In genomic region chr4:155832664-155833063, GRCh38 we compare ENCODE assay signal across 32 cellular contexts. TPM values are rescaled to one million over a fixed set of nuclear protein-coding genes. Genes with fewer than 3 reads are reported as not detected.
"Had no signal": no experiment of that assay in that cellular context is flagged by ENCODE, and none has a peak within 500 bp of the region (broad histone marks: within the 10 kb centered on the region; RNA-seq: fewer than 3 reads in every experiment).

No MANE protein-coding gene starts in this region.

- H3K27ac Mint-ChIP-seq: dendritic cell treated with granulocyte-macrophage colony-stimulating factor and Interleukin-4, amounts not matched to agents 40 ng/mL and 50 ng/mL, for 4 days; effector memory CD8-positive, alpha-beta T cell; endodermal cell; mesothelial cell of epicardium had no signal

- H3K4me1 Mint-ChIP-seq: endodermal cell, mesothelial cell of epicardium had no signal

- H3K36me3 Mint-ChIP-seq: mesothelial cell of epicardium had no signal

- H3K27ac ChIP-seq: colonic mucosa, epithelial cell of prostate, esophagus squamous epithelium, gastrocnemius medialis, heart right ventricle, left ventricle myocardium inferior, lower lobe of right lung had no signal

- ATAC-seq: effector memory CD8-positive, alpha-beta T cell; esophagus mucosa; gastrocnemius medialis; heart right ventricle; left cardiac atrium; lower lobe of right lung; mucosa of descending colon had no signal

- H3K4me3 ChIP-seq: colonic mucosa, esophagus squamous epithelium, gastrocnemius medialis, heart right ventricle, left ventricle myocardium inferior, lower lobe of right lung, mucosa of descending colon had no signal

- DNase-seq: colonic mucosa; cortex of kidney; effector CD8-positive, alpha-beta T cell; effector memory CD8-positive, alpha-beta T cell; endodermal cell; erythroblast; esophagus squamous epithelium; foreskin fibroblast; foreskin melanocyte; gastrocnemius medialis; glutamatergic neuron; head of caudate nucleus; heart right ventricle; hippocampal formation; left cardiac atrium; left ventricle myocardium inferior; lower lobe of right lung; mesenchymal stem cell; mucosa of descending colon had no signal

- H3K27me3 Mint-ChIP-seq: dendritic cell treated with granulocyte-macrophage colony-stimulating factor and Interleukin-4, amounts not matched to agents 40 ng/mL and 50 ng/mL, for 4 days; effector memory CD8-positive, alpha-beta T cell had no signal

- H3K36me3 ChIP-seq: colonic mucosa, esophagus squamous epithelium, gastrocnemius medialis, heart right ventricle, left ventricle myocardium inferior, lower lobe of right lung had no signal

- H3K4me3 Mint-ChIP-seq: dendritic cell treated with granulocyte-macrophage colony-stimulating factor and Interleukin-4, amounts not matched to agents 40 ng/mL and 50 ng/mL, for 4 days; effector memory CD8-positive, alpha-beta T cell; endodermal cell; mesothelial cell of epicardium had no signal

- H3K9me3 Mint-ChIP-seq: dendritic cell treated with granulocyte-macrophage colony-stimulating factor and Interleukin-4, amounts not matched to agents 40 ng/mL and 50 ng/mL, for 4 days; effector memory CD8-positive, alpha-beta T cell; endodermal cell had no signal

- H3K27me3 ChIP-seq: colonic mucosa, esophagus squamous epithelium, gastrocnemius medialis, heart right ventricle had no signal

- H3K4me1 ChIP-seq: colonic mucosa, esophagus squamous epithelium, gastrocnemius medialis, heart right ventricle, lower lobe of right lung had no signal

- H3K9me3 ChIP-seq: colonic mucosa, esophagus squamous epithelium, gastrocnemius medialis, heart right ventricle, left ventricle myocardium inferior, lower lobe of right lung, mucosa of descending colon had no signal

RNA-seq across cellular contexts. Expression of gene ASIC5, which starts 33.4 kb away (rescaled TPM):
- total RNA-seq: chondrocyte, dermis microvascular lymphatic vessel endothelial cell, endodermal cell, esophagus mucosa, esophagus squamous epithelium, gastrocnemius medialis, glomerular endothelial cell, heart right ventricle, kidney epithelial cell, left cardiac atrium, left ventricle myocardium inferior, lower leg skin, lower lobe of right lung, lung microvascular endothelial cell, mesenteric fat pad, mesothelial cell of epicardium, mucosa of descending colon, myocyte had no signal
- polyA plus RNA-seq: heart right ventricle, keratinocyte had no signal
